Comparison of ENCODE assay signal across 35 cellular contexts in genomic region chr7:128243273-128243672, GRCh38. TPM values are rescaled to one million over a fixed set of nuclear protein-coding genes. Genes with fewer than 3 reads are reported as not detected.
"Had no signal": no experiment of that assay in that cellular context is flagged by ENCODE, and none has a peak within 500 bp of the region (broad histone marks: within the 10 kb centered on the region; RNA-seq: fewer than 3 reads in every experiment).

No MANE protein-coding gene starts in this region.

- H3K36me3 Mint-ChIP-seq: T-cell had no signal

- H3K27ac Mint-ChIP-seq: activated B cell treated with CpG ODN at 0.5 μM for 24 hours; activated CD4-positive, alpha-beta memory T cell treated with anti-CD3 and anti-CD28 coated beads for 36 hours; activated CD4-positive, alpha-beta T cell treated with anti-CD3 and anti-CD28 coated beads, Interleukin-2, amount 10 ng/mL, durations not matched to agents 24 days and 14 days; activated CD8-positive, alpha-beta T cell treated with anti-CD3 and anti-CD28 coated beads for 36 hours; activated naive CD4-positive, alpha-beta T cell treated with anti-CD3 and anti-CD28 coated beads for 36 hours; activated naive CD8-positive, alpha-beta T cell treated with anti-CD3 and anti-CD28 coated beads for 36 hours; activated T-cell treated with anti-CD3 and anti-CD28 coated beads, Interleukin-2, amount 50 U/mL, for 72 hours; activated T-helper 1 cell treated with anti-CD3 and anti-CD28 coated beads, Interleukin-12 subunit alpha, Interleukin-12 subunit beta, Interleukin-2, Interleukin-4 antibody, amounts not matched to agents 30 ng/mL and 10 ng/mL and 1 ng/mL, durations not matched to agents 14 hours and 24 hours and 36 hours; activated T-helper 17 cell treated with anti-CD3 and anti-CD28 coated beads, Interleukin-2, amount 50 U/mL, for 72 hours; T-cell; T-helper 17 cell; T-helper 2 cell treated with Interferon-gamma antibody and Interleukin-4, amounts not matched to agents 5 μg/mL and 100 μg/mL, for 36 hours had no signal

- H3K9me3 Mint-ChIP-seq: activated T-helper 17 cell treated with anti-CD3 and anti-CD28 coated beads, Interleukin-2, amount 50 U/mL, for 72 hours had no signal

- DNase-seq: activated B cell treated with CpG ODN at 0.5 μM for 24 hours; activated CD4-positive, alpha-beta memory T cell treated with anti-CD3 and anti-CD28 coated beads for 36 hours; activated CD4-positive, alpha-beta T cell treated with anti-CD3 and anti-CD28 coated beads for 4 hours; activated CD4-positive, alpha-beta T cell treated with anti-CD3 and anti-CD28 coated beads, Interleukin-2, amount 10 ng/mL, durations not matched to agents 24 days and 14 days; activated CD4-positive, alpha-beta T cell treated with anti-CD3 and anti-CD28 coated beads, Interleukin-2, amount 50 U/mL, for 1 hour; activated CD4-positive, alpha-beta T cell treated with anti-CD3 and anti-CD28 coated beads, Interleukin-2, amount 50 U/mL, for 4 hours; activated CD4-positive, CD25-positive, alpha-beta regulatory T cell treated with anti-CD3 and anti-CD28 coated beads, Interleukin-2, amount 50 U/mL, for 72 hours; activated CD8-positive, alpha-beta memory T cell treated with anti-CD3 and anti-CD28 coated beads, Interleukin-2, amount 50 U/mL, for 4 hours; activated CD8-positive, alpha-beta T cell treated with anti-CD3 and anti-CD28 coated beads for 36 hours; activated effector memory CD4-positive, alpha-beta T cell treated with anti-CD3 and anti-CD28 coated beads, Interleukin-2, amount 50 U/mL, for 16 hours; activated gamma-delta T cell treated with Interleukin-2 at 50 U/mL for 16 hours; activated naive CD4-positive, alpha-beta T cell; activated naive CD4-positive, alpha-beta T cell treated with anti-CD3 and anti-CD28 coated beads for 36 hours; activated naive CD4-positive, alpha-beta T cell treated with anti-CD3 and anti-CD28 coated beads, Interleukin-2, amount 50 U/mL, for 16 hours; activated naive CD8-positive, alpha-beta T cell treated with anti-CD3 and anti-CD28 coated beads for 36 hours; activated T-cell treated with anti-CD3 and anti-CD28 coated beads for 4 hours; activated T-cell treated with anti-CD3 and anti-CD28 coated beads, Interleukin-2, amount 50 U/mL, for 1 hour; activated T-cell treated with anti-CD3 and anti-CD28 coated beads, Interleukin-2, amount 50 U/mL, for 4 hours; activated T-cell treated with anti-CD3 and anti-CD28 coated beads, Interleukin-2, amount 50 U/mL, for 72 hours; adrenal gland; amniotic stem cell; aorta; body of pancreas; brain microvascular endothelial cell; central memory CD4-positive, alpha-beta T cell; T-cell; T-helper 17 cell; T-helper 9 cell had no signal

- H3K4me1 Mint-ChIP-seq: activated B cell treated with CpG ODN at 0.5 μM for 24 hours; activated CD4-positive, alpha-beta T cell treated with anti-CD3 and anti-CD28 coated beads, Interleukin-2, amount 10 ng/mL, durations not matched to agents 24 days and 14 days; activated naive CD8-positive, alpha-beta T cell treated with anti-CD3 and anti-CD28 coated beads for 36 hours; activated T-helper 17 cell treated with anti-CD3 and anti-CD28 coated beads, Interleukin-2, amount 50 U/mL, for 72 hours; T-cell had no signal

- H3K4me3 Mint-ChIP-seq: activated B cell treated with CpG ODN at 0.5 μM for 24 hours; activated CD4-positive, alpha-beta memory T cell treated with anti-CD3 and anti-CD28 coated beads for 36 hours; activated CD4-positive, alpha-beta T cell treated with anti-CD3 and anti-CD28 coated beads, Interleukin-2, amount 10 ng/mL, durations not matched to agents 24 days and 14 days; activated CD8-positive, alpha-beta T cell treated with anti-CD3 and anti-CD28 coated beads for 36 hours; activated naive CD4-positive, alpha-beta T cell treated with anti-CD3 and anti-CD28 coated beads for 36 hours; activated naive CD8-positive, alpha-beta T cell treated with anti-CD3 and anti-CD28 coated beads for 36 hours; activated T-cell treated with anti-CD3 and anti-CD28 coated beads, Interleukin-2, amount 50 U/mL, for 4 hours; activated T-cell treated with anti-CD3 and anti-CD28 coated beads, Interleukin-2, amount 50 U/mL, for 72 hours; activated T-helper 1 cell treated with anti-CD3 and anti-CD28 coated beads, Interleukin-12 subunit alpha, Interleukin-12 subunit beta, Interleukin-2, Interleukin-4 antibody, amounts not matched to agents 30 ng/mL and 10 ng/mL and 1 ng/mL, durations not matched to agents 14 hours and 24 hours and 36 hours; activated T-helper 17 cell treated with anti-CD3 and anti-CD28 coated beads, Interleukin-2, amount 50 U/mL, for 72 hours; T-cell; T-helper 17 cell; T-helper 2 cell treated with Interferon-gamma antibody and Interleukin-4, amounts not matched to agents 5 μg/mL and 100 μg/mL, for 36 hours had no signal

RNA-seq across cellular contexts. Expression of gene LEP, which starts 2.2 kb away (rescaled TPM):
- total RNA-seq: activated B cell treated with CpG ODN at 0.5 μM for 24 hours; activated CD4-positive, alpha-beta memory T cell treated with anti-CD3 and anti-CD28 coated beads for 36 hours; activated CD4-positive, alpha-beta T cell treated with anti-CD3 and anti-CD28 coated beads, Interleukin-2, amount 10 ng/mL, durations not matched to agents 24 days and 14 days; activated CD8-positive, alpha-beta memory T cell treated with anti-CD3 and anti-CD28 coated beads for 36 hours; activated CD8-positive, alpha-beta T cell treated with anti-CD3 and anti-CD28 coated beads for 36 hours; activated naive CD4-positive, alpha-beta T cell treated with anti-CD3 and anti-CD28 coated beads for 36 hours; activated naive CD4-positive, alpha-beta T cell treated with anti-CD3 and anti-CD28 coated beads, Interleukin-2, amount 50 U/mL, for 72 hours; activated naive CD8-positive, alpha-beta T cell treated with anti-CD3 and anti-CD28 coated beads for 36 hours; activated T-cell treated with anti-CD3 and anti-CD28 coated beads, Interleukin-2, amount 50 U/mL, for 4 hours; activated T-cell treated with anti-CD3 and anti-CD28 coated beads, Interleukin-2, amount 50 U/mL, for 72 hours; activated T-helper 1 cell treated with anti-CD3 and anti-CD28 coated beads, Interleukin-12 subunit alpha, Interleukin-12 subunit beta, Interleukin-2, Interleukin-4 antibody, amounts not matched to agents 30 ng/mL and 10 ng/mL and 1 ng/mL, durations not matched to agents 14 hours and 24 hours and 36 hours; activated T-helper 17 cell treated with anti-CD3 and anti-CD28 coated beads, Interleukin-2, amount 50 U/mL, for 72 hours; astrocyte; T-cell; T-helper 1 cell treated with Interleukin-12 subunit alpha and Interleukin-12 subunit beta and Interleukin-4 antibody, amounts not matched to agents 30 ng/mL and 1 ng/mL, for 36 hours; T-helper 17 cell had no signal
